In the genomic region with DNA sequence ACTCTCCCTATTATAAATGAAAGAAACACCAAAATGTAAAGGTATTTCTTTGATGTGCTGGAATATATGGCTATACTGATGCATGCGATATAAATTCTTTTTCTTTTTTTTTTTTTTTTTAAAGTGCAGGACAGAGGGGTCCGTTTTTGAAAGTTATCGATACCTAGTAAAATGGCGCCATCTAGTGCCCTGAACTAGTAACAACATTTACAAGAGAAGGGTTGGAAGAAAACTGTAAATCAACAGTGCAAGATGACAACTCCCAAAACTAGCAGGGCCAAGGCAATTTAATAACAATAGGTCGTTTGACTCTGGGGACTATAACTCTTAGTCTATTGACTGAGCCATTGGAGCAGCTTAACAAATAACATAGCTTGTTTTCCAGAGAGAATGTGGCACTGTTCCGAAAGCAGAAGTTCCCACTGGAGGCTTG, we compare ENCODE assay signal across 8 cellular contexts.
DNase-seq lines count a peak whose midpoint lies in the region; ATAC-seq and TF ChIP-seq lines count a peak whose summit lies in the region.

No MANE protein-coding gene starts in this region.

- H3K4ac ChIP-seq in neuronal stem cell (ENCODE audit: low read length): no peak overlapping the region

- peak in 4 of 6 experiments; percentile 51 to 70 (median 54) for TF ChIP-seq CTCF in Peyer's patch (IDR thresholded peaks at IDR 0.05)

- H2BK5ac ChIP-seq in neuronal stem cell (ENCODE audit: low read length): no peak overlapping the region

- H3K4me3 ChIP-seq in Jurkat, Clone E6-1 (ENCODE audit: low read length): no peak overlapping the region
- H3K4me3 ChIP-seq in Peyer's patch (no peak overlapping the region), neuronal stem cell (ENCODE audit: low read length in 2 of 2) (no peak overlapping the region)

- no peaks in the 10 kb centered on the region for H3K9me3 ChIP-seq in Peyer's patch
- no peaks in the 10 kb centered on the region for H3K9me3 ChIP-seq in neuronal stem cell (replicated peaks in 1 of 2; ENCODE audit: control insufficient read depth in 2 of 2, insufficient read depth in 1 of 2, low read depth in 1 of 2, low read length in 2 of 2)

- H3K4me1 ChIP-seq in Peyer's patch: no peaks in the 10 kb centered on the region
- H3K4me1 ChIP-seq in neuronal stem cell (ENCODE audit: control insufficient read depth in 2 of 2, insufficient read depth in 1 of 2, low read depth in 1 of 2, low read length in 2 of 2): no peaks in the 10 kb centered on the region

- ATAC-seq in esophagus mucosa: peak; percentile 36
- ATAC-seq in GM18858 (IDR thresholded peaks at IDR 0.05; ENCODE audit: unreplicated experiment): no peak
- no peak for ATAC-seq in stimulated activated naive CD8-positive, alpha-beta T cell treated with anti-CD3 and anti-CD28 coated beads, Interleukin-15, Interleukin-2, amounts not matched to agents 100 U/mL and 50 U/mL, for 24 hours

- peak; percentile 35 for DNase-seq in NCI-H1436 (lab: John Stamatoyannopoulos, UW)
- DNase-seq in NCI-H1436 treated with DMSO at 0.1 percent for 48 hours (lab: John Stamatoyannopoulos, UW): no peak
- DNase-seq in Jurkat, Clone E6-1 (ENCODE audit: low read depth, low spot score): peak; percentile 34
- no peak for DNase-seq in Peyer's patch
- DNase-seq in neuronal stem cell (ENCODE audit: low spot score): peak; percentile 56
- DNase-seq in stimulated activated naive CD8-positive, alpha-beta T cell treated with anti-CD3 and anti-CD28 coated beads, Interleukin-15, Interleukin-2, amounts not matched to agents 100 U/mL and 50 U/mL, for 24 hours: no peak

- no peak for TF ChIP-seq POLR2A in Peyer's patch (IDR thresholded peaks at IDR 0.05)

- H3K9ac ChIP-seq in neuronal stem cell (ENCODE audit: low read depth, low read length, poor library complexity): no peak overlapping the region

- no peak overlapping the region for H3K18ac ChIP-seq in neuronal stem cell (ENCODE audit: low read length)

- no peak overlapping the region for H2AFZ ChIP-seq in neuronal stem cell (ENCODE audit: low read length)

- no peak overlapping the region for H3K27ac ChIP-seq in Peyer's patch
- no peak overlapping the region for H3K27ac ChIP-seq in neuronal stem cell (replicated peaks; ENCODE audit: low read length)

- no peak overlapping the region for H4K8ac ChIP-seq in neuronal stem cell (ENCODE audit: low read depth, low read length)

- H3K27me3 ChIP-seq in Peyer's patch (no peaks in the 10 kb centered on the region), neuronal stem cell (ENCODE audit: control insufficient read depth in 3 of 3, insufficient read depth in 3 of 3, low read depth in 1 of 3, low read length in 3 of 3) (no peaks in the 10 kb centered on the region)

- no peak overlapping the region for H2BK15ac ChIP-seq in neuronal stem cell (ENCODE audit: low read length)

- no peak overlapping the region for H4K91ac ChIP-seq in neuronal stem cell (ENCODE audit: low read depth, low read length, poor library complexity)

- no peaks in the 10 kb centered on the region for H3K79me1 ChIP-seq in neuronal stem cell (ENCODE audit: low read depth, low read length)

- no peak overlapping the region for H3K4me2 ChIP-seq in neuronal stem cell (ENCODE audit: insufficient read depth, low read length, poor library complexity, severe bottlenecking)

- H2AK5ac ChIP-seq in neuronal stem cell (ENCODE audit: low read depth, low read length): no peak overlapping the region

- no CpG with 5 or more reads among the region's 6 CpGs for WGBS in neuronal stem cell (ENCODE audit: extremely low coverage in 2 of 2, insufficient read length in 2 of 2, insufficient replicate concordance in 1 of 2), 2 donors

- H2BK120ac ChIP-seq in neuronal stem cell (ENCODE audit: low read depth, low read length): no peak overlapping the region

- H3K14ac ChIP-seq in neuronal stem cell (ENCODE audit: low read length): no peak overlapping the region

- no peaks in the 10 kb centered on the region for H3K36me3 ChIP-seq in Peyer's patch
- H3K36me3 ChIP-seq in neuronal stem cell (replicated peaks in 1 of 2; ENCODE audit: control insufficient read depth in 2 of 2, insufficient read depth in 2 of 2, low read length in 2 of 2): no peaks in the 10 kb centered on the region

- no peak overlapping the region for H2BK12ac ChIP-seq in neuronal stem cell (ENCODE audit: low read length)

- H3K23ac ChIP-seq in neuronal stem cell (ENCODE audit: low read depth, low read length, poor library complexity): no peak overlapping the region

Comparison
In these comparisons a context has a peak if more than half of its experiments do, and no peak if none do; other contexts are left out.
1. DNase-seq: peak in NCI-H1436 (single experiment), Jurkat, Clone E6-1 (single experiment) and neuronal stem cell (single experiment); none in NCI-H1436 treated with DMSO at 0.1 percent for 48 hours (single experiment), Peyer's patch (0 of 3) and stimulated activated naive CD8-positive, alpha-beta T cell treated with anti-CD3 and anti-CD28 coated beads, Interleukin-15, Interleukin-2, amounts not matched to agents 100 U/mL and 50 U/mL, for 24 hours (single experiment).